Comparison of ENCODE assay signal across 1 cellular context in genomic region chr13:35855531-35856019, GRCh38.
TF ChIP-seq lines count a peak whose summit lies in the region.

No MANE protein-coding gene starts in this region.

TF ChIP-seq in WTC11, 78 proteins besides CTCF, POLR2A, EP300 and RAD21 (continued from another document):
- TF ChIP-seq E2F1 (CRISPR knock-in tag; IDR thresholded peaks at IDR 0.05) (no peak), NR1H2 (CRISPR knock-in tag; IDR thresholded peaks at IDR 0.05) (no peak), ZNF396 (CRISPR knock-in tag; IDR thresholded peaks at IDR 0.05; ENCODE audit: borderline replicate concordance) (no peak), AFF4 (CRISPR knock-in tag; IDR thresholded peaks at IDR 0.05; ENCODE audit: borderline replicate concordance) (no peak), NFATC4 (CRISPR knock-in tag; IDR thresholded peaks at IDR 0.05) (no peak), HMGA2 (CRISPR knock-in tag; IDR thresholded peaks at IDR 0.05) (no peak), ZNF423 (CRISPR knock-in tag; IDR thresholded peaks at IDR 0.05) (no peak)
- TF ChIP-seq, protein P1, sequence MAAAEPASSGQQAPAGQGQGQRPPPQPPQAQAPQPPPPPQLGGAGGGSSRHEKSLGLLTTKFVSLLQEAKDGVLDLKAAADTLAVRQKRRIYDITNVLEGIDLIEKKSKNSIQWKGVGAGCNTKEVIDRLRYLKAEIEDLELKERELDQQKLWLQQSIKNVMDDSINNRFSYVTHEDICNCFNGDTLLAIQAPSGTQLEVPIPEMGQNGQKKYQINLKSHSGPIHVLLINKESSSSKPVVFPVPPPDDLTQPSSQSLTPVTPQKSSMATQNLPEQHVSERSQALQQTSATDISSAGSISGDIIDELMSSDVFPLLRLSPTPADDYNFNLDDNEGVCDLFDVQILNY (CRISPR knock-in tag; IDR thresholded peaks at IDR 0.05), result no peak
